1 cellular context compared by ENCODE assay signal in the genomic region with DNA sequence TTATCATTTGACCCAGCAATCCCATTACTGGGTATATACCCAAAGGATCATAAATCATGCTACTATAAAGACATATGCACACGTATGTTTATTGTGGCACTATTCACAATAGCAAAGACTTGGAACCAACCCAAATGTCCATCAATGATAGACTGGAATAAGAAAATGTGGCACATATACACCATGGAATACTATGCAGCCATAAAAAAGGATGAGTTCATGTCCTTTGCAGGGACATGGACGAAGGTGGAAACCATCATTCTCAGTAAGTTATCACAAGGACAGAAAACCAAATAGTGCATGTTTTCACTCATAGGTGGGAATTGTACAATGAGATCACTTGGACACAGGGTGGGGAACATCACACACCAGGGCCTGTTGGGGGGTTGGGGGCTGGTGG. TPM values are rescaled to one million over a fixed set of nuclear protein-coding genes. Genes with fewer than 3 reads are reported as not detected.
"Had no signal": no experiment of that assay in that cellular context is flagged by ENCODE, and none has a peak within 500 bp of the region (broad histone marks: within the 10 kb centered on the region; RNA-seq: fewer than 3 reads in every experiment).

No MANE protein-coding gene starts in this region.

RNA-seq across cellular contexts. Expression of a gene that starts 22.4 kb away (rescaled TPM):
- total RNA-seq: vagina had no signal
